In genomic region chr18:1092228-1092627, GRCh38 we compare ENCODE assay signal across 19 cellular contexts.
DNase-seq lines count a peak whose midpoint lies in the region; ATAC-seq and TF ChIP-seq lines count a peak whose summit lies in the region.
"Had no signal": no experiment of that assay in that cellular context is flagged by ENCODE, and none has a peak within 500 bp of the region (broad histone marks: within the 10 kb centered on the region; RNA-seq: fewer than 3 reads in every experiment).

No MANE protein-coding gene starts in this region.

- H2AK5ac ChIP-seq in H9 (ENCODE audit: insufficient read length, low read length): no peak overlapping the region

- H4K20me1 ChIP-seq in H9 (ENCODE audit: control insufficient read depth, insufficient read depth, insufficient read length) (no peaks in the 10 kb centered on the region), PC-3 (ENCODE audit: low read length) (no peaks in the 10 kb centered on the region)

- H4K91ac ChIP-seq in H9 (ENCODE audit: insufficient read length, low read depth, low read length): no peak overlapping the region

- H3K23me2 ChIP-seq in H9 (ENCODE audit: insufficient read length, low read depth, low read length, poor library complexity, severe bottlenecking): no peaks in the 10 kb centered on the region

- no peak overlapping the region for H3K4ac ChIP-seq in H9 (ENCODE audit: low read depth, low read length)

- H3K9ac ChIP-seq in H9 (ENCODE audit: extremely low read depth, insufficient read length, low read length) (no peak overlapping the region), PC-3 (ENCODE audit: low read length) (no peak overlapping the region)
- H3K9ac ChIP-seq: parathyroid adenoma had no signal

- no peak for TF ChIP-seq CTCF in H9 (conservative IDR thresholded peaks at IDR 0.05)
- no peak for TF ChIP-seq CTCF in PC-3 (conservative IDR thresholded peaks at IDR 0.05; ENCODE audit: low read depth, low read length)
- no peak for TF ChIP-seq CTCF in fibroblast of pulmonary artery (IDR thresholded peaks at IDR 0.05; ENCODE audit: low read length, missing control alignments)
- no peak for TF ChIP-seq CTCF in progenitor cell of endocrine pancreas (IDR thresholded peaks at IDR 0.05; ENCODE audit: unreplicated experiment)
- TF ChIP-seq CTCF in suprapubic skin (IDR thresholded peaks at IDR 0.05): no peak
- TF ChIP-seq CTCF in WERI-Rb-1 (IDR thresholded peaks at IDR 0.05; ENCODE audit: low read depth, low read length): no peak

- intact Hi-C loops in PC-3 (cut with micrococcal nuclease) (loop anchor here (10.0 kb wide), 1 partner anchor 63 kb away; no protein-coding TSS in a partner anchor), left ventricle myocardium superior (cut with micrococcal nuclease) (no loop called here)

- no peak overlapping the region for H2BK120ac ChIP-seq in H9 (ENCODE audit: low read depth, low read length, poor library complexity, severe bottlenecking)

- H3K36me3 Mint-ChIP-seq in H9 (ENCODE audit: insufficient read depth in 1 of 3, low read depth in 3 of 3) (peaks cover 15 to 41% (median 20%) of the 10 kb centered on the region in 3 experiments), progenitor cell of endocrine pancreas (ENCODE audit: insufficient read depth) (peaks cover 2% of the 10 kb centered on the region)

- no peaks in the 10 kb centered on the region for H3K9me2 ChIP-seq in PC-3 (replicated peaks; ENCODE audit: low read length)

- H3K27ac ChIP-seq in H9 (ENCODE audit: insufficient read length, low read depth, low read length) (no peak overlapping the region), PC-3 (ENCODE audit: low read length) (no peak overlapping the region), suprapubic skin (no peak overlapping the region), WERI-Rb-1 (no peak overlapping the region)
- H3K27ac ChIP-seq: foreskin keratinocyte, parathyroid adenoma had no signal

- peaks cover 3% of the 10 kb centered on the region; the same call in 1 of the 2 replicates for H3K4me1 ChIP-seq in H9 (ENCODE audit: insufficient read depth, low read length)
- H3K4me1 ChIP-seq in PC-3 (ENCODE audit: insufficient read depth, low read length): no peaks in the 10 kb centered on the region
- H3K4me1 ChIP-seq in suprapubic skin: no peaks in the 10 kb centered on the region
- H3K4me1 ChIP-seq: BE2C, foreskin keratinocyte, parathyroid adenoma had no signal

- no peak overlapping the region for H3T11ph ChIP-seq in H9 (ENCODE audit: low read length)

- no peak overlapping the region for H2AFZ ChIP-seq in H9 (ENCODE audit: low read length)
- H2AFZ ChIP-seq in PC-3 (ENCODE audit: low read length): no peak overlapping the region
- H2AFZ ChIP-seq: parathyroid adenoma had no signal

- no peak overlapping the region for H4K5ac ChIP-seq in H9 (ENCODE audit: insufficient read length, low read depth, low read length)

- H4K8ac ChIP-seq in H9 (replicated peaks; ENCODE audit: insufficient read length, low read depth, low read length): no peak overlapping the region

- H3K36me3 ChIP-seq in PC-3 (ENCODE audit: low read depth, low read length): no peaks in the 10 kb centered on the region
- H3K36me3 ChIP-seq in suprapubic skin: no peaks in the 10 kb centered on the region
- H3K36me3 ChIP-seq in WERI-Rb-1: no peaks in the 10 kb centered on the region
- H3K36me3 ChIP-seq: BE2C had no signal

- no peak overlapping the region for H3K18ac ChIP-seq in H9 (ENCODE audit: insufficient read length, low read depth, low read length)

- CTCF ChIA-PET in PC-3 (lab: Charles Lee): no interaction called here

- H3K27ac Mint-ChIP-seq in H9 (peak overlapping the region in 1 of 3 experiments; percentile 19; a peak in 1 of 7 replicates), progenitor cell of endocrine pancreas (no peak overlapping the region)

- H3K27me3 ChIP-seq in H9 (ENCODE audit: insufficient read depth, low read length) (no peaks in the 10 kb centered on the region), PC-3 (ENCODE audit: low read length) (no peaks in the 10 kb centered on the region), suprapubic skin (no peaks in the 10 kb centered on the region), WERI-Rb-1 (ENCODE audit: insufficient read depth, low read depth, severe bottlenecking) (no peaks in the 10 kb centered on the region)
- H3K27me3 ChIP-seq: BE2C, foreskin keratinocyte had no signal

- H3K27me3 Mint-ChIP-seq in H9 (ENCODE audit: low read depth) (peaks cover 2% of the 10 kb centered on the region; the same call in 1 of the 2 replicates), progenitor cell of endocrine pancreas (no peaks in the 10 kb centered on the region)

- H3K4me3 Mint-ChIP-seq in H9: no peak overlapping the region
- no peak overlapping the region for H3K4me3 Mint-ChIP-seq in progenitor cell of endocrine pancreas (ENCODE audit: low read depth)

- H2BK12ac ChIP-seq in H9 (ENCODE audit: insufficient read length, low read depth, low read length): no peak overlapping the region

- H3K4me1 Mint-ChIP-seq in H9: peaks cover 38 to 52% of the 10 kb centered on the region in 2 experiments
- H3K4me1 Mint-ChIP-seq in progenitor cell of endocrine pancreas (ENCODE audit: low read depth): no peaks in the 10 kb centered on the region

- BruUV-seq in PC-3 (replicated peaks; lab: Mats Ljungman, UMichigan): no TSS peak

- H2BK5ac ChIP-seq in H9 (ENCODE audit: insufficient read length, low read length): no peak overlapping the region

- no peak for TF ChIP-seq POLR2A in suprapubic skin (IDR thresholded peaks at IDR 0.05)

- H3K4me3 ChIP-seq in PC-3 (ENCODE audit: low read length) (no peak overlapping the region), fibroblast of pulmonary artery (replicated peaks; ENCODE audit: low read depth, low read length) (no peak overlapping the region), suprapubic skin (no peak overlapping the region), WERI-Rb-1 (ENCODE audit: low read depth, low read length) (no peak overlapping the region)

- H3K4me2 ChIP-seq in H9 (ENCODE audit: insufficient read depth, insufficient read length, low read length): no peak overlapping the region
- H3K4me2 ChIP-seq in PC-3 (ENCODE audit: low read length): no peak overlapping the region

- H3K9me3 Mint-ChIP-seq in H9 (peaks cover 24 to 29% of the 10 kb centered on the region in 2 experiments), progenitor cell of endocrine pancreas (ENCODE audit: low read depth) (peaks cover 15% of the 10 kb centered on the region)

- ATAC-seq in PC-3 (no peak), left ventricle myocardium superior (no peak)
- ATAC-seq: foreskin keratinocyte had no signal

- DNase-seq in H9 (peak; percentile 62), PC-3 (peak; percentile 40), fibroblast of pulmonary artery (ENCODE audit: low read depth) (peak; percentile 3), progenitor cell of endocrine pancreas (ENCODE audit: low spot score, unreplicated experiment) (peak; percentile 22), suprapubic skin (ENCODE audit: low spot score in 2 of 2) (no peak), left ventricle myocardium superior (no peak), WERI-Rb-1 (no peak)
- DNase-seq: activated CD4-positive, alpha-beta T cell treated with anti-CD3 and anti-CD28 coated beads for 4 hours; activated CD8-positive, alpha-beta memory T cell treated with anti-CD3 and anti-CD28 coated beads, Interleukin-2, amount 50 U/mL, for 48 hours; aorta; BE2C; foreskin keratinocyte; HCEC 1CT; NCI-H1930; NCI-H510A treated with DMSO at 0.1 percent for 48 hours; stimulated activated CD4-positive, alpha-beta T cell treated with anti-CD3 and anti-CD28 coated beads, Interleukin-4, amount 100 ng/mL, for 4 hours; stimulated activated CD8-positive, alpha-beta memory T cell treated with anti-CD3 and anti-CD28 coated beads, Interleukin-4, amount 100 ng/mL, for 48 hours; T1000 had no signal

- no peak overlapping the region for H2BK20ac ChIP-seq in H9 (ENCODE audit: low read depth, low read length, poor library complexity, severe bottlenecking)

- WGBS in H9 (ENCODE audit: extremely low coverage, insufficient read length, low lambda C conversion rate): no CpG with 5 or more reads among the region's 5 CpGs
- WGBS in suprapubic skin: 73% methylated on average over 5 of the region's 5 CpGs

- no peak for TF ChIP-seq EP300 in suprapubic skin (IDR thresholded peaks at IDR 0.05)

- H3K9me3 ChIP-seq in H9 (ENCODE audit: control insufficient read depth, low read depth, low read length): no peaks in the 10 kb centered on the region
- H3K9me3 ChIP-seq in PC-3 (ENCODE audit: low read length): no peaks in the 10 kb centered on the region
- H3K9me3 ChIP-seq in suprapubic skin: no peaks in the 10 kb centered on the region
- H3K9me3 ChIP-seq in WERI-Rb-1 (ENCODE audit: severe bottlenecking): no peaks in the 10 kb centered on the region
- H3K9me3 ChIP-seq: BE2C had no signal

- no peaks in the 10 kb centered on the region for H3K79me1 ChIP-seq in H9 (ENCODE audit: insufficient read depth, low read depth, low read length, poor library complexity, severe bottlenecking)

- H3F3A ChIP-seq in PC-3 (ENCODE audit: low read length, unreplicated experiment): no peaks in the 10 kb centered on the region

- no peak overlapping the region for H3K23ac ChIP-seq in H9 (ENCODE audit: insufficient read length, low read depth, low read length)

- no peaks in the 10 kb centered on the region for H3K79me2 ChIP-seq in H9 (ENCODE audit: insufficient read depth, low read length)
- H3K79me2 ChIP-seq in PC-3 (ENCODE audit: low read length): no peaks in the 10 kb centered on the region
- H3K79me2 ChIP-seq: parathyroid adenoma had no signal

- POLR2A ChIA-PET in PC-3 (lab: Charles Lee; ENCODE audit: unreplicated experiment): interaction anchor here (0.6 kb wide), 1 partner anchor 69 kb away, joined by 7 read pairs; no protein-coding TSS in a partner anchor

- H3K56ac ChIP-seq in H9 (ENCODE audit: insufficient read length, low read depth, low read length): no peak overlapping the region

- no peak overlapping the region for H3K14ac ChIP-seq in H9 (ENCODE audit: insufficient read depth, low read length)

- no peak overlapping the region for H2BK15ac ChIP-seq in H9 (ENCODE audit: low read depth, low read length)

Comparison
In these comparisons a context has a peak if more than half of its experiments do, and no peak if none do; other contexts are left out.
1. DNase-seq: peak in H9 (single experiment), PC-3 (single experiment), fibroblast of pulmonary artery (single experiment) and progenitor cell of endocrine pancreas (single experiment); none in suprapubic skin (0 of 2), left ventricle myocardium superior (single experiment) and WERI-Rb-1 (single experiment).